2 cellular contexts compared by ENCODE assay signal in genomic region chr3:143574933-143575332, GRCh38.
A peak's percentile ranks its signal among the peaks of the same experiment; 100 is the strongest.
TF ChIP-seq lines count a peak whose summit lies in the region.

No MANE protein-coding gene starts in this region.

TF ChIP-seq in K562, 482 proteins besides CTCF, POLR2A, EP300 and RAD21:
- TF ChIP-seq, protein P1, sequence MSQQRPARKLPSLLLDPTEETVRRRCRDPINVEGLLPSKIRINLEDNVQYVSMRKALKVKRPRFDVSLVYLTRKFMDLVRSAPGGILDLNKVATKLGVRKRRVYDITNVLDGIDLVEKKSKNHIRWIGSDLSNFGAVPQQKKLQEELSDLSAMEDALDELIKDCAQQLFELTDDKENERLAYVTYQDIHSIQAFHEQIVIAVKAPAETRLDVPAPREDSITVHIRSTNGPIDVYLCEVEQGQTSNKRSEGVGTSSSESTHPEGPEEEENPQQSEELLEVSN (IDR thresholded peaks at IDR 0.05; ENCODE audit: borderline replicate concordance in 1 of 2, extremely low read depth in 1 of 2, insufficient read depth in 1 of 2, insufficient read length in 1 of 2, low read depth in 1 of 2, low read length in 1 of 2, poor library complexity in 1 of 2, severe bottlenecking in 1 of 2), result no peak
- TF ChIP-seq REST (CRISPR knock-in tag; IDR thresholded peaks at IDR 0.05; ENCODE audit: low read depth) (no peak), BCOR (IDR thresholded peaks at IDR 0.05) (peak; percentile 59), ZFP36 (IDR thresholded peaks at IDR 0.05; ENCODE audit: low read depth, low read length, partially characterized antibody) (peak; percentile 56), RBM25 (IDR thresholded peaks at IDR 0.05; ENCODE audit: low read depth, low read length, severe bottlenecking) (peak; percentile 94), IRF2 (CRISPR knock-in tag; IDR thresholded peaks at IDR 0.05) (no peak)

TF ChIP-seq in H1, 55 proteins besides CTCF, POLR2A, EP300 and RAD21:
- TF ChIP-seq KDM1A (IDR thresholded peaks at IDR 0.05; ENCODE audit: borderline replicate concordance, low read length) (peak; percentile 65; the same call in 1 of the 2 replicates), SRF (IDR thresholded peaks at IDR 0.05; ENCODE audit: low read depth, low read length) (no peak)
